20 cellular contexts compared by ENCODE assay signal in the genomic region with DNA sequence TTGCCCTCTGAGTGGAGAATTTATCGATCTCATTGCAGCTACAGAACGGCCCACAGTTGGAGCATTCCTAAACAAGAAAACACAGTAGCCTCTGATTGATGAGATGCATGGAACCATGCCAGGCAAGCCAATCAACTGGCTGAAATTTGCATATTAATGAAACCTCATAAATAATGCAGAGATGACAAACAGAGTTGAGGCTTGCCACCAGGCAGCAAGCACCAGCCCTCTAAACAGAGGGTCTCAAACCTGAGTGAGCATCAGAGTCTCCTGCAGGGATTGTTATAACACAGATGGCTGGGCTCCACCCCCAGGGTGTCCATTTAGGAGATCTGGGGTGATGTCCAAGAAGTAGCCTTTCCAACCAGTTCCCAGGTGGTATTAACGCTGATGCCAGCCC.
DNase-seq lines count a peak whose midpoint lies in the region; ATAC-seq and TF ChIP-seq lines count a peak whose summit lies in the region.
"Had no signal": no experiment of that assay in that cellular context is flagged by ENCODE, and none has a peak within 500 bp of the region (broad histone marks: within the 10 kb centered on the region; RNA-seq: fewer than 3 reads in every experiment).

No MANE protein-coding gene starts in this region.

- H3K27ac Mint-ChIP-seq in GM23338: no peak overlapping the region
- H3K27ac Mint-ChIP-seq: CD4-positive, alpha-beta memory T cell; H9; HFFc6 had no signal

- no peaks in the 10 kb centered on the region for H3K9me3 Mint-ChIP-seq in GM23338

- no peaks in the 10 kb centered on the region for H3K27me3 ChIP-seq in GM23338 (ENCODE audit: insufficient read depth)
- no peaks in the 10 kb centered on the region; the same call in 1 of the 2 replicates for H3K27me3 ChIP-seq in GM23248 (replicated peaks; ENCODE audit: insufficient read depth)
- H3K27me3 ChIP-seq: BLaER1 treated with 17β-estradiol and CSF1 and Interleukin-3, amounts not matched to agents 10 nM and 100 nM; MG63 had no signal

- H4K20me1 ChIP-seq in GM23338 (replicated peaks; ENCODE audit: insufficient read depth) (no peaks in the 10 kb centered on the region), GM23248 (ENCODE audit: insufficient read depth) (no peaks in the 10 kb centered on the region)
- H4K20me1 ChIP-seq: BLaER1 treated with 17β-estradiol and CSF1 and Interleukin-3, amounts not matched to agents 10 nM and 100 nM had no signal

- H3K79me2 ChIP-seq in GM23338 (replicated peaks; ENCODE audit: insufficient read depth): no peaks in the 10 kb centered on the region
- H3K79me2 ChIP-seq in GM23248 (ENCODE audit: insufficient read depth): no peaks in the 10 kb centered on the region

- H3K4me3 Mint-ChIP-seq in GM23338: no peak overlapping the region
- H3K4me3 Mint-ChIP-seq: CD4-positive, alpha-beta memory T cell; H9; HFFc6 had no signal

- DNase-seq in GM23338 (ENCODE audit: low spot score) (peak; percentile 30), NCI-H1694 (lab: John Stamatoyannopoulos, UW) (peak; percentile 1), cerebellar cortex (ENCODE audit: low spot score) (peak; percentile 92), middle frontal gyrus (ENCODE audit: extremely low spot score, low spot score) (peak; percentile 32), GM23248 (no peak), H4 (ENCODE audit: low spot score) (no peak)
- DNase-seq: Caco-2; CD4-positive, alpha-beta memory T cell; GDM1; H9; HFFc6; MG63; NCI-H1417; NCI-H187 treated with DMSO at 0.1 percent for 48 hours; NCI-H2107; NCI-H226; PC-3 had no signal

- H3K4me1 ChIP-seq in GM23338 (ENCODE audit: insufficient read depth) (peaks cover 7% of the 10 kb centered on the region), GM23248 (ENCODE audit: insufficient read depth) (no peaks in the 10 kb centered on the region)
- H3K4me1 ChIP-seq: BLaER1 treated with 17β-estradiol and CSF1 and Interleukin-3, amounts not matched to agents 10 nM and 100 nM; Caco-2 had no signal

- H3K9ac ChIP-seq in GM23248: no peak overlapping the region
- H3K9ac ChIP-seq: BLaER1 treated with 17β-estradiol and CSF1 and Interleukin-3, amounts not matched to agents 10 nM and 100 nM had no signal

- H3K27me3 Mint-ChIP-seq in GM23338 (ENCODE audit: insufficient read depth, low read depth, poor library complexity): peaks cover 3% of the 10 kb centered on the region

- H3F3A ChIP-seq in GM23338 (replicated peaks; ENCODE audit: low read depth): no peaks in the 10 kb centered on the region
- no peaks in the 10 kb centered on the region for H3F3A ChIP-seq in GM23248 (ENCODE audit: insufficient read depth)

- peaks cover 10% of the 10 kb centered on the region; the same call in 2 of the 3 replicates for H3K4me1 Mint-ChIP-seq in GM23338
- H3K4me1 Mint-ChIP-seq: CD4-positive, alpha-beta memory T cell had no signal

- H3K4me3 ChIP-seq in GM23338 (no peak overlapping the region), GM23248 (no peak overlapping the region)
- H3K4me3 ChIP-seq: BLaER1 treated with 17β-estradiol and CSF1 and Interleukin-3, amounts not matched to agents 10 nM and 100 nM; K562; MG63 had no signal

- WGBS in GM23248 (ENCODE audit: low coverage in 1 of 2, low lambda C conversion rate in 2 of 2, missing lambda C conversion rate in 2 of 2), 2 experiments: 44 to 55% methylated on average over 3 of the region's 3 CpGs

- H3K9me2 ChIP-seq in GM23338 (ENCODE audit: insufficient read depth) (no peaks in the 10 kb centered on the region), GM23248 (ENCODE audit: insufficient read depth) (no peaks in the 10 kb centered on the region)

- H3K9me3 ChIP-seq in GM23248 (ENCODE audit: low read depth): no peaks in the 10 kb centered on the region
- H3K9me3 ChIP-seq: Caco-2, MG63 had no signal

- no peak for TF ChIP-seq CTCF in GM23338 (conservative IDR thresholded peaks at IDR 0.05; ENCODE audit: low read depth in 2 of 2)

- ATAC-seq in GM23338: peak; percentile 64
- no peak for ATAC-seq in HG02970 (IDR thresholded peaks at IDR 0.05; ENCODE audit: low FRiP score, unreplicated experiment)
- ATAC-seq: K562, PC-3 had no signal

- H2AFZ ChIP-seq in GM23338: peak overlapping the region; percentile 66
- H2AFZ ChIP-seq in GM23248: no peak overlapping the region

- 0 out of 2 replicates have a peak overlapping the region, but pooled peaks have one; percentile 8 for H3K4me2 ChIP-seq in GM23338
- H3K4me2 ChIP-seq in GM23248 (ENCODE audit: unreplicated experiment): no peak overlapping the region
- H3K4me2 ChIP-seq: BLaER1 treated with 17β-estradiol and CSF1 and Interleukin-3, amounts not matched to agents 10 nM and 100 nM had no signal

- in situ Hi-C loops in GM23248 (cut with MboI): no loop called here

- H3K27ac ChIP-seq in GM23338 (ENCODE audit: low read depth) (no peak overlapping the region), GM23248 (no peak overlapping the region)
- H3K27ac ChIP-seq: BLaER1 treated with 17β-estradiol and CSF1 and Interleukin-3, amounts not matched to agents 10 nM and 100 nM had no signal

- no peaks in the 10 kb centered on the region for H3K36me3 Mint-ChIP-seq in GM23338 (ENCODE audit: low read depth)
- H3K36me3 Mint-ChIP-seq: CD4-positive, alpha-beta memory T cell had no signal

- H3K36me3 ChIP-seq in GM23338 (ENCODE audit: insufficient read depth) (no peaks in the 10 kb centered on the region), GM23248 (ENCODE audit: low read depth) (no peaks in the 10 kb centered on the region)
- H3K36me3 ChIP-seq: BLaER1 treated with 17β-estradiol and CSF1 and Interleukin-3, amounts not matched to agents 10 nM and 100 nM; MG63 had no signal

TF ChIP-seq in GM23338, 12 proteins besides CTCF, POLR2A, EP300 and RAD21 (continues in another document):
- TF ChIP-seq ZNF114 (CRISPR knock-in tag; IDR thresholded peaks at IDR 0.05) (no peak), REST (IDR thresholded peaks at IDR 0.05; ENCODE audit: unreplicated experiment) (no peak), JUNB (IDR thresholded peaks at IDR 0.05; ENCODE audit: unreplicated experiment) (no peak)
- TF ChIP-seq, protein P1, sequence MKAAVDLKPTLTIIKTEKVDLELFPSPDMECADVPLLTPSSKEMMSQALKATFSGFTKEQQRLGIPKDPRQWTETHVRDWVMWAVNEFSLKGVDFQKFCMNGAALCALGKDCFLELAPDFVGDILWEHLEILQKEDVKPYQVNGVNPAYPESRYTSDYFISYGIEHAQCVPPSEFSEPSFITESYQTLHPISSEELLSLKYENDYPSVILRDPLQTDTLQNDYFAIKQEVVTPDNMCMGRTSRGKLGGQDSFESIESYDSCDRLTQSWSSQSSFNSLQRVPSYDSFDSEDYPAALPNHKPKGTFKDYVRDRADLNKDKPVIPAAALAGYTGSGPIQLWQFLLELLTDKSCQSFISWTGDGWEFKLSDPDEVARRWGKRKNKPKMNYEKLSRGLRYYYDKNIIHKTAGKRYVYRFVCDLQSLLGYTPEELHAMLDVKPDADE (IDR thresholded peaks at IDR 0.05): no peak

Comparison
In these comparisons a context has a peak if more than half of its experiments do, and no peak if none do; other contexts are left out.
1. DNase-seq: peak in GM23338 (single experiment), NCI-H1694 (single experiment), cerebellar cortex (single experiment) and middle frontal gyrus (single experiment); none in GM23248 (single experiment) and H4 (single experiment).